17 cellular contexts compared by ENCODE assay signal in the genomic region with DNA sequence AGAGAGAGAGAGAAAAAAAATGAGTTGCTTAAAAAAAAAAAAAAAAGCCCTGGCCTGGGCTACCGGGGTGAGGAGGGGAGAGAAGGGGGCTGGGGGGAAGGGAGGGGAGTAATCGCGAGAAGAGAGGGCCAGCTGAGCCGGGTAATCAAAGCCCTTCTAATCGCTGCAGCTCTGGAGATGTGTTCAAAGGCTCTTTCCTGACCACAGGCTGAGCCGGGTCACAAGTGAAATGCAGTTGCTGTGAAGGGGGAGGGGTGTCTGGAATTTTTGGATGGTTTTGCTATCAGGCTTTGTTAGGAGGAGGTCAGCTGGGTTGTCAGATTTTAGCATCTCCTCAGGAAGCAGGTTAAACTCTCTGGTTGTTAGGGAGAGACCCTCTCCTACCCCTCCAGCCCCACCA.
A peak's percentile ranks its signal among the peaks of the same experiment; 100 is the strongest.
DNase-seq lines count a peak whose midpoint lies in the region; ATAC-seq and TF ChIP-seq lines count a peak whose summit lies in the region.
"Had no signal": no experiment of that assay in that cellular context is flagged by ENCODE, and none has a peak within 500 bp of the region (broad histone marks: within the 10 kb centered on the region; RNA-seq: fewer than 3 reads in every experiment).

No MANE protein-coding gene starts in this region.

- H3K36me3 ChIP-seq in GM23338 (ENCODE audit: insufficient read depth): no peaks in the 10 kb centered on the region
- H3K36me3 ChIP-seq in fibroblast of lung (ENCODE audit: control insufficient read depth, insufficient read depth, low read length): no peaks in the 10 kb centered on the region
- H3K36me3 ChIP-seq in neuron (ENCODE audit: insufficient read depth, low read length): no peaks in the 10 kb centered on the region
- H3K36me3 ChIP-seq: SJSA1 had no signal

- no peaks in the 10 kb centered on the region for H4K20me1 ChIP-seq in GM23338 (replicated peaks; ENCODE audit: insufficient read depth)
- H4K20me1 ChIP-seq in fibroblast of lung (ENCODE audit: control insufficient read depth, extremely low read depth, insufficient read depth, low read length): no peaks in the 10 kb centered on the region

- no peaks in the 10 kb centered on the region for H3K36me3 Mint-ChIP-seq in GM23338 (ENCODE audit: low read depth)
- no peaks in the 10 kb centered on the region for H3K36me3 Mint-ChIP-seq in activated CD8-positive, alpha-beta T cell treated with anti-CD3 and anti-CD28 coated beads for 36 hours (ENCODE audit: low read depth)
- H3K36me3 Mint-ChIP-seq in naive thymus-derived CD8-positive, alpha-beta T cell: no peaks in the 10 kb centered on the region
- H3K36me3 Mint-ChIP-seq: activated CD8-positive, alpha-beta memory T cell treated with anti-CD3 and anti-CD28 coated beads, Interleukin-2, amount 10 ng/mL, durations not matched to agents 7 days and 5 days; natural killer cell had no signal

- H3K9me3 ChIP-seq in fibroblast of lung (ENCODE audit: control insufficient read depth, insufficient read depth, low read depth, low read length) (no peaks in the 10 kb centered on the region), neuron (ENCODE audit: low read length) (no peaks in the 10 kb centered on the region)
- H3K9me3 ChIP-seq: SJSA1 had no signal

- DNase-seq in GM23338 (ENCODE audit: low spot score) (peak; percentile 79), NCI-H82 treated with DMSO at 0.1 percent for 48 hours (lab: John Stamatoyannopoulos, UW; ENCODE audit: unreplicated experiment) (peak; percentile 36), fibroblast of lung (ENCODE audit: low read depth in 2 of 2) (peak; percentile 26 to 37), HT-29 (ENCODE audit: low spot score) (no peak), left cardiac atrium (no peak)
- DNase-seq in activated CD8-positive, alpha-beta T cell treated with anti-CD3 and anti-CD28 coated beads for 36 hours: no peak
- no peak for DNase-seq in naive thymus-derived CD8-positive, alpha-beta T cell
- DNase-seq: activated CD8-positive, alpha-beta memory T cell treated with anti-CD3 and anti-CD28 coated beads, Interleukin-2, amount 10 ng/mL, durations not matched to agents 7 days and 5 days; activated naive CD4-positive, alpha-beta T cell treated with anti-CD3 and anti-CD28 coated beads for 36 hours; KBM-7; natural killer cell; NCI-H146; stimulated activated naive CD8-positive, alpha-beta T cell treated with anti-CD3 and anti-CD28 coated beads, Interleukin-15, Interleukin-2, amounts not matched to agents 100 U/mL and 50 U/mL, for 24 hours had no signal

- H3K4me2 ChIP-seq in GM23338 (peak overlapping the region; percentile 48), fibroblast of lung (ENCODE audit: extremely low read depth, insufficient read depth, low read length) (no peak overlapping the region)

- no peak overlapping the region for H3K27ac Mint-ChIP-seq in GM23338
- H3K27ac Mint-ChIP-seq in activated CD8-positive, alpha-beta T cell treated with anti-CD3 and anti-CD28 coated beads for 36 hours: no peak overlapping the region
- H3K27ac Mint-ChIP-seq in naive thymus-derived CD8-positive, alpha-beta T cell: no peak overlapping the region
- H3K27ac Mint-ChIP-seq: activated CD8-positive, alpha-beta memory T cell treated with anti-CD3 and anti-CD28 coated beads, Interleukin-2, amount 10 ng/mL, durations not matched to agents 7 days and 5 days; activated naive CD4-positive, alpha-beta T cell treated with anti-CD3 and anti-CD28 coated beads for 36 hours; natural killer cell had no signal

- ATAC-seq in GM23338 (peak; percentile 92), left cardiac atrium (no peak)
- no peak for ATAC-seq in activated CD8-positive, alpha-beta T cell treated with anti-CD3 and anti-CD28 coated beads for 36 hours
- ATAC-seq in naive thymus-derived CD8-positive, alpha-beta T cell: no peak
- ATAC-seq: activated CD8-positive, alpha-beta memory T cell treated with anti-CD3 and anti-CD28 coated beads, Interleukin-2, amount 10 ng/mL, durations not matched to agents 7 days and 5 days; natural killer cell; stimulated activated naive CD8-positive, alpha-beta T cell treated with anti-CD3 and anti-CD28 coated beads, Interleukin-15, Interleukin-2, amounts not matched to agents 100 U/mL and 50 U/mL, for 24 hours had no signal

- no peak overlapping the region for H3K9ac ChIP-seq in fibroblast of lung (ENCODE audit: insufficient read depth, low read length)

- H3K9me2 ChIP-seq in GM23338 (ENCODE audit: insufficient read depth): no peaks in the 10 kb centered on the region

- H3K27me3 ChIP-seq in GM23338 (ENCODE audit: insufficient read depth) (no peaks in the 10 kb centered on the region), fibroblast of lung (ENCODE audit: control insufficient read depth, insufficient read depth, low read length) (no peaks in the 10 kb centered on the region), neuron (ENCODE audit: insufficient read depth, low read length) (no peaks in the 10 kb centered on the region)
- H3K27me3 ChIP-seq: SJSA1 had no signal

- no peaks in the 10 kb centered on the region for H3K9me3 Mint-ChIP-seq in GM23338
- H3K9me3 Mint-ChIP-seq in activated CD8-positive, alpha-beta T cell treated with anti-CD3 and anti-CD28 coated beads for 36 hours: no peaks in the 10 kb centered on the region
- H3K9me3 Mint-ChIP-seq in naive thymus-derived CD8-positive, alpha-beta T cell: peaks cover 0 to 6% (median 0%) of the 10 kb centered on the region in 9 donors
- H3K9me3 Mint-ChIP-seq: activated naive CD4-positive, alpha-beta T cell treated with anti-CD3 and anti-CD28 coated beads for 36 hours; natural killer cell had no signal

- H3K79me2 ChIP-seq in GM23338 (replicated peaks; ENCODE audit: insufficient read depth): no peaks in the 10 kb centered on the region
- no peaks in the 10 kb centered on the region for H3K79me2 ChIP-seq in fibroblast of lung (ENCODE audit: control insufficient read depth, insufficient read depth, low read length)

- no peak overlapping the region for H2AFZ ChIP-seq in GM23338
- no peak overlapping the region for H2AFZ ChIP-seq in fibroblast of lung (ENCODE audit: low read length)
- H2AFZ ChIP-seq in neuron (ENCODE audit: low read depth, low read length): peak overlapping the region; percentile 16

- intact Hi-C loops in activated CD8-positive, alpha-beta T cell treated with anti-CD3 and anti-CD28 coated beads for 36 hours (cut with micrococcal nuclease): no loop called here
- intact Hi-C loops in left cardiac atrium (cut with DNase I): no loop called here

- POLR2A ChIA-PET in activated CD8-positive, alpha-beta T cell treated with anti-CD3 and anti-CD28 coated beads for 36 hours (lab: Charles Lee): no interaction called here
- POLR2A ChIA-PET in naive thymus-derived CD8-positive, alpha-beta T cell (lab: Charles Lee): no interaction called here

- H3K4me1 Mint-ChIP-seq in GM23338: peaks cover 25% of the 10 kb centered on the region
- H3K4me1 Mint-ChIP-seq in activated CD8-positive, alpha-beta T cell treated with anti-CD3 and anti-CD28 coated beads for 36 hours (ENCODE audit: low read depth): no peaks in the 10 kb centered on the region
- H3K4me1 Mint-ChIP-seq in naive thymus-derived CD8-positive, alpha-beta T cell: peaks cover 0 to 21% (median 0%) of the 10 kb centered on the region in 4 donors
- H3K4me1 Mint-ChIP-seq: activated CD8-positive, alpha-beta memory T cell treated with anti-CD3 and anti-CD28 coated beads, Interleukin-2, amount 10 ng/mL, durations not matched to agents 7 days and 5 days had no signal

- H3F3A ChIP-seq in GM23338 (replicated peaks; ENCODE audit: low read depth): no peaks in the 10 kb centered on the region

- H3K4me3 ChIP-seq in GM23338: no peak overlapping the region
- no peak overlapping the region for H3K4me3 ChIP-seq in fibroblast of lung (replicated peaks in 1 of 4; ENCODE audit: control extremely low read depth in 1 of 4, insufficient read depth in 1 of 4, low read depth in 3 of 4, low read length in 4 of 4)
- H3K4me3 ChIP-seq in neuron (ENCODE audit: low read length): no peak overlapping the region
- H3K4me3 ChIP-seq: SJSA1 had no signal

- peak overlapping the region; percentile 39; the same call in 2 of the 3 replicates for H3K4me3 Mint-ChIP-seq in GM23338
- H3K4me3 Mint-ChIP-seq in activated CD8-positive, alpha-beta T cell treated with anti-CD3 and anti-CD28 coated beads for 36 hours: no peak overlapping the region
- no peak overlapping the region for H3K4me3 Mint-ChIP-seq in naive thymus-derived CD8-positive, alpha-beta T cell
- H3K4me3 Mint-ChIP-seq: activated CD8-positive, alpha-beta memory T cell treated with anti-CD3 and anti-CD28 coated beads, Interleukin-2, amount 10 ng/mL, durations not matched to agents 7 days and 5 days; activated naive CD4-positive, alpha-beta T cell treated with anti-CD3 and anti-CD28 coated beads for 36 hours; natural killer cell had no signal

- H3K27ac ChIP-seq in GM23338 (ENCODE audit: low read depth) (no peak overlapping the region), fibroblast of lung (ENCODE audit: insufficient read depth, low read length) (no peak overlapping the region)
- H3K27ac ChIP-seq: C4-2B, SJSA1, VCaP had no signal

- H3K27me3 Mint-ChIP-seq in GM23338 (ENCODE audit: insufficient read depth, low read depth, poor library complexity): peaks cover 7% of the 10 kb centered on the region
- peaks cover 13% of the 10 kb centered on the region for H3K27me3 Mint-ChIP-seq in activated CD8-positive, alpha-beta T cell treated with anti-CD3 and anti-CD28 coated beads for 36 hours
- H3K27me3 Mint-ChIP-seq in naive thymus-derived CD8-positive, alpha-beta T cell: peaks cover 0 to 16% (median 8%) of the 10 kb centered on the region in 5 donors
- H3K27me3 Mint-ChIP-seq: activated CD8-positive, alpha-beta memory T cell treated with anti-CD3 and anti-CD28 coated beads, Interleukin-2, amount 10 ng/mL, durations not matched to agents 7 days and 5 days had no signal

- CTCF ChIA-PET in activated CD8-positive, alpha-beta T cell treated with anti-CD3 and anti-CD28 coated beads for 36 hours (lab: Charles Lee): no interaction called here

- TF ChIP-seq CTCF in GM23338 (conservative IDR thresholded peaks at IDR 0.05; ENCODE audit: low read depth in 2 of 2) (no peak), fibroblast of lung (conservative IDR thresholded peaks at IDR 0.05 in 1 of 2, IDR thresholded peaks at IDR 0.05 in 1 of 2; ENCODE audit: low read depth in 1 of 2, low read length in 2 of 2) (no peak)
- TF ChIP-seq CTCF in activated CD8-positive, alpha-beta T cell treated with anti-CD3 and anti-CD28 coated beads for 36 hours (IDR thresholded peaks at IDR 0.05): no peak

- peaks cover 19% of the 10 kb centered on the region for H3K4me1 ChIP-seq in GM23338 (ENCODE audit: insufficient read depth)
- no peaks in the 10 kb centered on the region for H3K4me1 ChIP-seq in fibroblast of lung (ENCODE audit: control insufficient read depth, extremely low read depth, insufficient read depth, low read length)
- H3K4me1 ChIP-seq in neuron (ENCODE audit: insufficient read depth, low read length): peaks cover 15% of the 10 kb centered on the region
- H3K4me1 ChIP-seq: SJSA1 had no signal

Comparison
In these comparisons a context has a peak if more than half of its experiments do, and no peak if none do; other contexts are left out.
1. DNase-seq: peak in GM23338 (single experiment), NCI-H82 treated with DMSO at 0.1 percent for 48 hours (single experiment) and fibroblast of lung (2 of 2); none in HT-29 (single experiment), activated CD8-positive, alpha-beta T cell treated with anti-CD3 and anti-CD28 coated beads for 36 hours (single experiment), naive thymus-derived CD8-positive, alpha-beta T cell (0 of 10) and left cardiac atrium (single experiment).